Comparison of ENCODE assay signal across 1 cellular context in genomic region chr3:112373476-112373875, GRCh38.
TF ChIP-seq lines count a peak whose summit lies in the region.

No MANE protein-coding gene starts in this region.

TF ChIP-seq in H1, 55 proteins besides CTCF, POLR2A, EP300 and RAD21 (continued from another document):
- TF ChIP-seq EGR1 (IDR thresholded peaks at IDR 0.05; ENCODE audit: borderline replicate concordance, low read depth, low read length) = no peak
- TF ChIP-seq MAFK (IDR thresholded peaks at IDR 0.05; ENCODE audit: low read depth, low read length) = no peak
- TF ChIP-seq TAF1 (IDR thresholded peaks at IDR 0.05; ENCODE audit: low read depth, low read length) = no peak
